In genomic region chr9:94018628-94019027, GRCh38 we compare ENCODE assay signal across 14 cellular contexts.
A peak's percentile ranks its signal among the peaks of the same experiment; 100 is the strongest.
DNase-seq lines count a peak whose midpoint lies in the region; ATAC-seq and TF ChIP-seq lines count a peak whose summit lies in the region.
"Had no signal": no experiment of that assay in that cellular context is flagged by ENCODE, and none has a peak within 500 bp of the region (broad histone marks: within the 10 kb centered on the region; RNA-seq: fewer than 3 reads in every experiment).

No MANE protein-coding gene starts in this region.

- TF ChIP-seq CTCF in fibroblast of villous mesenchyme (IDR thresholded peaks at IDR 0.05; ENCODE audit: insufficient read depth, low read depth, low read length): no peak

- DNase-seq in NCI-H2227 (lab: John Stamatoyannopoulos, UW; ENCODE audit: unreplicated experiment): peak; percentile 1
- no peak for DNase-seq in NCI-H2227 treated with DMSO at 0.1 percent for 48 hours (lab: John Stamatoyannopoulos, UW)
- peak; percentile 6 for DNase-seq in OCI-M1 (lab: John Stamatoyannopoulos, UW)
- DNase-seq in fibroblast of villous mesenchyme (ENCODE audit: low read depth): peak; percentile 95
- DNase-seq in sciatic nerve (ENCODE audit: low spot score): no peak
- DNase-seq in hepatic stellate cell (ENCODE audit: low spot score): no peak
- DNase-seq: CD8-positive, alpha-beta memory T cell; MG63; Peyer's patch; stimulated activated naive B cell treated with anti-CD40 and anti-IgM and Interleukin-4, amounts not matched to agents 10 μg/mL and 1 μg/mL and 100 μg/mL, for 72 hours; SW 1271 had no signal

- H3K4me3 ChIP-seq in fibroblast of villous mesenchyme (ENCODE audit: low read depth, low read length): no peak overlapping the region
- H3K4me3 ChIP-seq: MG63, Peyer's patch, skin epidermis had no signal

- ATAC-seq in sciatic nerve (peak; percentile 78), GM18909 (IDR thresholded peaks at IDR 0.05; ENCODE audit: poor library complexity, unreplicated experiment) (no peak), HG03354 (IDR thresholded peaks at IDR 0.05; ENCODE audit: poor library complexity, severe bottlenecking, unreplicated experiment) (no peak)
- ATAC-seq: stimulated activated naive B cell treated with anti-CD40 and anti-IgM and Interleukin-4, amounts not matched to agents 10 μg/mL and 1 μg/mL and 100 μg/mL, for 72 hours had no signal

- intact Hi-C loops in sciatic nerve (cut with DNase I): no loop called here

Comparison
In these comparisons a context has a peak if more than half of its experiments do, and no peak if none do; other contexts are left out.
1. DNase-seq: peak in NCI-H2227 (single experiment), OCI-M1 (single experiment) and fibroblast of villous mesenchyme (single experiment); none in NCI-H2227 treated with DMSO at 0.1 percent for 48 hours (single experiment), sciatic nerve (single experiment) and hepatic stellate cell (single experiment).